In the genomic region with DNA sequence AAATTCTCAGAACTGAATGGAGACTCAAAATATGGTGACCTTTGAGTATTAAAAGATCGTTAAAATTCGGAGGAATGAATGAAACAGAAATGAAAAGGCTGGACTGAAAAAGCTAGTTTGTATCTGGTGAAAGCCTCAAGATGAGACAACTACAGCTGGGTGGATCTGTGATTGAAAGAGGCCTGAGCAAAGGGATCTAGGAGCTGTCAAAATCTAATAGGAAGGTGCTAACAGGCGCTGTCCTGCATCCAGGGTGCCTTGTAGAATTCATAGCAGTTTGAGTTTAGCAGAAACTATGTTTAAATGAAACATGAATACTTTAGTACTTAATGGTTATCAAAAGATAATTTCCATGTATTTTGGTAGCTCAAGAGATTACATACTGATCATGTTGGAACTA, we compare ENCODE assay signal across 1 cellular context.
TF ChIP-seq lines count a peak whose summit lies in the region.

No MANE protein-coding gene starts in this region.

TF ChIP-seq in GM12878, 131 proteins besides CTCF, POLR2A, EP300 and RAD21 (continued from another document):
- TF ChIP-seq, protein P1, sequence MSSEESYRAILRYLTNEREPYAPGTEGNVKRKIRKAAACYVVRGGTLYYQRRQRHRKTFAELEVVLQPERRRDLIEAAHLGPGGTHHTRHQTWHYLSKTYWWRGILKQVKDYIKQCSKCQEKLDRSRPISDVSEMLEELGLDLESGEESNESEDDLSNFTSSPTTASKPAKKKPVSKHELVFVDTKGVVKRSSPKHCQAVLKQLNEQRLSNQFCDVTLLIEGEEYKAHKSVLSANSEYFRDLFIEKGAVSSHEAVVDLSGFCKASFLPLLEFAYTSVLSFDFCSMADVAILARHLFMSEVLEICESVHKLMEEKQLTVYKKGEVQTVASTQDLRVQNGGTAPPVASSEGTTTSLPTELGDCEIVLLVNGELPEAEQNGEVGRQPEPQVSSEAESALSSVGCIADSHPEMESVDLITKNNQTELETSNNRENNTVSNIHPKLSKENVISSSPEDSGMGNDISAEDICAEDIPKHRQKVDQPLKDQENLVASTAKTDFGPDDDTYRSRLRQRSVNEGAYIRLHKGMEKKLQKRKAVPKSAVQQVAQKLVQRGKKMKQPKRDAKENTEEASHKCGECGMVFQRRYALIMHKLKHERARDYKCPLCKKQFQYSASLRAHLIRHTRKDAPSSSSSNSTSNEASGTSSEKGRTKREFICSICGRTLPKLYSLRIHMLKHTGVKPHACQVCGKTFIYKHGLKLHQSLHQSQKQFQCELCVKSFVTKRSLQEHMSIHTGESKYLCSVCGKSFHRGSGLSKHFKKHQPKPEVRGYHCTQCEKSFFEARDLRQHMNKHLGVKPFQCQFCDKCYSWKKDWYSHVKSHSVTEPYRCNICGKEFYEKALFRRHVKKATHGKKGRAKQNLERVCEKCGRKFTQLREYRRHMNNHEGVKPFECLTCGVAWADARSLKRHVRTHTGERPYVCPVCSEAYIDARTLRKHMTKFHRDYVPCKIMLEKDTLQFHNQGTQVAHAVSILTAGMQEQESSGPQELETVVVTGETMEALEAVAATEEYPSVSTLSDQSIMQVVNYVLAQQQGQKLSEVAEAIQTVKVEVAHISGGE (CRISPR knock-in tag; IDR thresholded peaks at IDR 0.05): no peak
- TF ChIP-seq, protein P2, sequence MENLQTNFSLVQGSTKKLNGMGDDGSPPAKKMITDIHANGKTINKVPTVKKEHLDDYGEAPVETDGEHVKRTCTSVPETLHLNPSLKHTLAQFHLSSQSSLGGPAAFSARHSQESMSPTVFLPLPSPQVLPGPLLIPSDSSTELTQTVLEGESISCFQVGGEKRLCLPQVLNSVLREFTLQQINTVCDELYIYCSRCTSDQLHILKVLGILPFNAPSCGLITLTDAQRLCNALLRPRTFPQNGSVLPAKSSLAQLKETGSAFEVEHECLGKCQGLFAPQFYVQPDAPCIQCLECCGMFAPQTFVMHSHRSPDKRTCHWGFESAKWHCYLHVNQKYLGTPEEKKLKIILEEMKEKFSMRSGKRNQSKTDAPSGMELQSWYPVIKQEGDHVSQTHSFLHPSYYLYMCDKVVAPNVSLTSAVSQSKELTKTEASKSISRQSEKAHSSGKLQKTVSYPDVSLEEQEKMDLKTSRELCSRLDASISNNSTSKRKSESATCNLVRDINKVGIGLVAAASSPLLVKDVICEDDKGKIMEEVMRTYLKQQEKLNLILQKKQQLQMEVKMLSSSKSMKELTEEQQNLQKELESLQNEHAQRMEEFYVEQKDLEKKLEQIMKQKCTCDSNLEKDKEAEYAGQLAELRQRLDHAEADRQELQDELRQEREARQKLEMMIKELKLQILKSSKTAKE (IDR thresholded peaks at IDR 0.05; ENCODE audit: low read depth, poor library complexity, severe bottlenecking): no peak
- TF ChIP-seq PAX5 (IDR thresholded peaks at IDR 0.05; ENCODE audit: borderline replicate concordance, low read depth, low read length) (no peak), TCF3 (IDR thresholded peaks at IDR 0.05; ENCODE audit: borderline replicate concordance, insufficient read depth, low read depth, low read length) (no peak), SIN3A (IDR thresholded peaks at IDR 0.05; ENCODE audit: low read depth, low read length) (no peak), STAT3 (IDR thresholded peaks at IDR 0.05; ENCODE audit: low read depth, low read length) (no peak), IRF4 (IDR thresholded peaks at IDR 0.05; ENCODE audit: low read depth, low read length) (no peak), TAF1 (IDR thresholded peaks at IDR 0.05; ENCODE audit: borderline replicate concordance, low read depth, low read length) (no peak), SPI1 (IDR thresholded peaks at IDR 0.05; ENCODE audit: borderline replicate concordance, insufficient read depth, low read depth, low read length) (no peak), KAT2A (conservative IDR thresholded peaks at IDR 0.05; ENCODE audit: control insufficient read depth, low read depth, low read length) (no peak), BRCA1 (IDR thresholded peaks at IDR 0.05; ENCODE audit: low read depth, low read length) (no peak)
- TF ChIP-seq, protein P3, sequence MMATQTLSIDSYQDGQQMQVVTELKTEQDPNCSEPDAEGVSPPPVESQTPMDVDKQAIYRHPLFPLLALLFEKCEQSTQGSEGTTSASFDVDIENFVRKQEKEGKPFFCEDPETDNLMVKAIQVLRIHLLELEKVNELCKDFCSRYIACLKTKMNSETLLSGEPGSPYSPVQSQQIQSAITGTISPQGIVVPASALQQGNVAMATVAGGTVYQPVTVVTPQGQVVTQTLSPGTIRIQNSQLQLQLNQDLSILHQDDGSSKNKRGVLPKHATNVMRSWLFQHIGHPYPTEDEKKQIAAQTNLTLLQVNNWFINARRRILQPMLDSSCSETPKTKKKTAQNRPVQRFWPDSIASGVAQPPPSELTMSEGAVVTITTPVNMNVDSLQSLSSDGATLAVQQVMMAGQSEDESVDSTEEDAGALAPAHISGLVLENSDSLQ (IDR thresholded peaks at IDR 0.05): no peak
- TF ChIP-seq, protein P4, sequence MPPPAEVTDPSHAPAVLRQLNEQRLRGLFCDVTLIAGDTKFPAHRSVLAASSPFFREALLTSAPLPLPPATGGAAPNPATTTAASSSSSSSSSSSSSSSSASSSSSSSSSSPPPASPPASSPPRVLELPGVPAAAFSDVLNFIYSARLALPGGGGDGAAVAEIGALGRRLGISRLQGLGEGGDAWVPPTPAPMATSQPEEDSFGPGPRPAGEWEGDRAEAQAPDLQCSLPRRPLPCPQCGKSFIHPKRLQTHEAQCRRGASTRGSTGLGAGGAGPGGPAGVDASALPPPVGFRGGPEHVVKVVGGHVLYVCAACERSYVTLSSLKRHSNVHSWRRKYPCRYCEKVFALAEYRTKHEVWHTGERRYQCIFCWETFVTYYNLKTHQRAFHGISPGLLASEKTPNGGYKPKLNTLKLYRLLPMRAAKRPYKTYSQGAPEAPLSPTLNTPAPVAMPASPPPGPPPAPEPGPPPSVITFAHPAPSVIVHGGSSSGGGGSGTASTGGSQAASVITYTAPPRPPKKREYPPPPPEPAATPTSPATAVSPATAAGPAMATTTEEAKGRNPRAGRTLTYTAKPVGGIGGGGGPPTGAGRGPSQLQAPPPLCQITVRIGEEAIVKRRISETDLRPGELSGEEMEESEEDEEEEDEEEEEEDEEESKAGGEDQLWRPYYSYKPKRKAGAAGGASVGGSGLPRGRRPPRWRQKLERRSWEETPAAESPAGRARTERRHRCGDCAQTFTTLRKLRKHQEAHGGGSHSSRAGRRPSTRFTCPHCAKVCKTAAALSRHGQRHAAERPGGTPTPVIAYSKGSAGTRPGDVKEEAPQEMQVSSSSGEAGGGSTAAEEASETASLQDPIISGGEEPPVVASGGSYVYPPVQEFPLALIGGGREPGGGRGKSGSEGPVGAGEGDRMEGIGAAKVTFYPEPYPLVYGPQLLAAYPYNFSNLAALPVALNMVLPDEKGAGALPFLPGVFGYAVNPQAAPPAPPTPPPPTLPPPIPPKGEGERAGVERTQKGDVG (CRISPR knock-in tag; IDR thresholded peaks at IDR 0.05): no peak
- TF ChIP-seq, protein P5, sequence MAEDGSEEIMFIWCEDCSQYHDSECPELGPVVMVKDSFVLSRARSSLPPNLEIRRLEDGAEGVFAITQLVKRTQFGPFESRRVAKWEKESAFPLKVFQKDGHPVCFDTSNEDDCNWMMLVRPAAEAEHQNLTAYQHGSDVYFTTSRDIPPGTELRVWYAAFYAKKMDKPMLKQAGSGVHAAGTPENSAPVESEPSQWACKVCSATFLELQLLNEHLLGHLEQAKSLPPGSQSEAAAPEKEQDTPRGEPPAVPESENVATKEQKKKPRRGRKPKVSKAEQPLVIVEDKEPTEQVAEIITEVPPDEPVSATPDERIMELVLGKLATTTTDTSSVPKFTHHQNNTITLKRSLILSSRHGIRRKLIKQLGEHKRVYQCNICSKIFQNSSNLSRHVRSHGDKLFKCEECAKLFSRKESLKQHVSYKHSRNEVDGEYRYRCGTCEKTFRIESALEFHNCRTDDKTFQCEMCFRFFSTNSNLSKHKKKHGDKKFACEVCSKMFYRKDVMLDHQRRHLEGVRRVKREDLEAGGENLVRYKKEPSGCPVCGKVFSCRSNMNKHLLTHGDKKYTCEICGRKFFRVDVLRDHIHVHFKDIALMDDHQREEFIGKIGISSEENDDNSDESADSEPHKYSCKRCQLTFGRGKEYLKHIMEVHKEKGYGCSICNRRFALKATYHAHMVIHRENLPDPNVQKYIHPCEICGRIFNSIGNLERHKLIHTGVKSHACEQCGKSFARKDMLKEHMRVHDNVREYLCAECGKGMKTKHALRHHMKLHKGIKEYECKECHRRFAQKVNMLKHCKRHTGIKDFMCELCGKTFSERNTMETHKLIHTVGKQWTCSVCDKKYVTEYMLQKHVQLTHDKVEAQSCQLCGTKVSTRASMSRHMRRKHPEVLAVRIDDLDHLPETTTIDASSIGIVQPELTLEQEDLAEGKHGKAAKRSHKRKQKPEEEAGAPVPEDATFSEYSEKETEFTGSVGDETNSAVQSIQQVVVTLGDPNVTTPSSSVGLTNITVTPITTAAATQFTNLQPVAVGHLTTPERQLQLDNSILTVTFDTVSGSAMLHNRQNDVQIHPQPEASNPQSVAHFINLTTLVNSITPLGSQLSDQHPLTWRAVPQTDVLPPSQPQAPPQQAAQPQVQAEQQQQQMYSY (CRISPR knock-in tag; IDR thresholded peaks at IDR 0.05): no peak
